In genomic region chr5:98775962-98776687, GRCh38 we compare ENCODE assay signal across 10 cellular contexts. TPM values are rescaled to one million over a fixed set of nuclear protein-coding genes. Genes with fewer than 3 reads are reported as not detected.
DNase-seq lines count a peak whose midpoint lies in the region; ATAC-seq, FAIRE-seq and TF ChIP-seq lines count a peak whose summit lies in the region.
"Had no signal": no experiment of that assay in that cellular context is flagged by ENCODE, and none has a peak within 500 bp of the region (broad histone marks: within the 10 kb centered on the region; RNA-seq: fewer than 3 reads in every experiment).

No MANE protein-coding gene starts in this region.

- H3K9ac ChIP-seq in mucosa of rectum (ENCODE audit: low read depth in 1 of 2, low read length in 2 of 2), result peak overlapping the region; percentile 77 to 82

- ATAC-seq in left lobe of liver, result no peak
- ATAC-seq: esophagus mucosa had no signal

- no peak for FAIRE-seq in bronchial epithelial cell (lab: Jason Lieb, UNC)

- CTCF ChIA-PET in GM10248 (lab: Yijun Ruan, JAX), result interaction anchor here (1.5 to 3.7 kb wide), 3 partner anchors 8 to 19 kb away, joined by 4 to 24 read pairs (median 5); no protein-coding TSS in a partner anchor

- H3K27ac ChIP-seq in mucosa of rectum (ENCODE audit: low read depth in 2 of 2, low read length in 2 of 2), result peak overlapping the region; percentile 18 to 83

- H3K9me3 ChIP-seq in mucosa of rectum (ENCODE audit: control insufficient read depth in 2 of 2, low read length in 2 of 2), result no peaks in the 10 kb centered on the region

- TF ChIP-seq CTCF in bronchial epithelial cell (IDR thresholded peaks at IDR 0.05; ENCODE audit: insufficient read depth, low read length, severe bottlenecking) (no peak), GM10248 (IDR thresholded peaks at IDR 0.05; ENCODE audit: control extremely low read depth, extremely low read depth, low read depth, missing control alignments) (no peak)

- no peaks in the 10 kb centered on the region for H3K36me3 ChIP-seq in bronchial epithelial cell (ENCODE audit: control insufficient read depth, insufficient read depth, low read length)
- peaks cover 2 to 10% of the 10 kb centered on the region in 2 donors for H3K36me3 ChIP-seq in mucosa of rectum (ENCODE audit: control insufficient read depth in 2 of 2, insufficient read depth in 2 of 2, low read length in 2 of 2)

- H3K4me3 ChIP-seq in bronchial epithelial cell (ENCODE audit: low read depth, low read length), result peak overlapping the region; percentile 78
- peak overlapping the region; percentile 85 to 91 for H3K4me3 ChIP-seq in mucosa of rectum (ENCODE audit: low read length in 2 of 2)

- H3K27me3 ChIP-seq in bronchial epithelial cell (ENCODE audit: control insufficient read depth, insufficient read depth, low read length), result no peaks in the 10 kb centered on the region
- H3K27me3 ChIP-seq in mucosa of rectum (ENCODE audit: control insufficient read depth in 2 of 2, insufficient read depth in 2 of 2, low read length in 2 of 2), result no peaks in the 10 kb centered on the region

- peak; percentile 40 for DNase-seq in AG08395 (ENCODE audit: low spot score)
- peak; percentile 3 for DNase-seq in HT-29 (ENCODE audit: low spot score)
- DNase-seq in bronchial epithelial cell (ENCODE audit: low read depth), result peak; percentile 74
- no peak for DNase-seq in NCI-H748 treated with DMSO at 0.1 percent for 48 hours (lab: John Stamatoyannopoulos, UW)
- DNase-seq in left lobe of liver (ENCODE audit: low spot score), result no peak
- no peak for DNase-seq in RPMI8226
- no peak for DNase-seq in GM10248 (ENCODE audit: extremely low spot score)
- DNase-seq: SHP77 had no signal

- H3K4me1 ChIP-seq in mucosa of rectum (ENCODE audit: control insufficient read depth in 2 of 2, insufficient read depth in 2 of 2, low read length in 2 of 2), result peaks cover 14 to 37% of the 10 kb centered on the region in 2 donors

- POLR2A ChIA-PET in GM10248 (lab: Yijun Ruan, JAX), result interaction anchor here (0.6 kb wide), 1 partner anchor 31 kb away, joined by 4 read pairs; no protein-coding TSS in a partner anchor

RNA-seq across cellular contexts. Expression of gene RGMB, which starts 2.7 kb away (rescaled TPM):
- total RNA-seq in HT-29 (2014; rRNA removed; shearing (Covaris generic)), result 14.3 and 16.8 TPM in 2 replicates
- 6.8 and 6.9 TPM in 2 replicates for total RNA-seq in bronchial epithelial cell
- total RNA-seq in left lobe of liver, result 6.0 TPM

Comparison
In these comparisons a context has a peak if more than half of its experiments do, and no peak if none do; other contexts are left out.
1. DNase-seq: peak in AG08395 (single experiment), HT-29 (single experiment) and bronchial epithelial cell (single experiment); none in NCI-H748 treated with DMSO at 0.1 percent for 48 hours (single experiment), left lobe of liver (single experiment), RPMI8226 (single experiment) and GM10248 (single experiment).